ENCODE assay signal across 9 cellular contexts in the genomic region with DNA sequence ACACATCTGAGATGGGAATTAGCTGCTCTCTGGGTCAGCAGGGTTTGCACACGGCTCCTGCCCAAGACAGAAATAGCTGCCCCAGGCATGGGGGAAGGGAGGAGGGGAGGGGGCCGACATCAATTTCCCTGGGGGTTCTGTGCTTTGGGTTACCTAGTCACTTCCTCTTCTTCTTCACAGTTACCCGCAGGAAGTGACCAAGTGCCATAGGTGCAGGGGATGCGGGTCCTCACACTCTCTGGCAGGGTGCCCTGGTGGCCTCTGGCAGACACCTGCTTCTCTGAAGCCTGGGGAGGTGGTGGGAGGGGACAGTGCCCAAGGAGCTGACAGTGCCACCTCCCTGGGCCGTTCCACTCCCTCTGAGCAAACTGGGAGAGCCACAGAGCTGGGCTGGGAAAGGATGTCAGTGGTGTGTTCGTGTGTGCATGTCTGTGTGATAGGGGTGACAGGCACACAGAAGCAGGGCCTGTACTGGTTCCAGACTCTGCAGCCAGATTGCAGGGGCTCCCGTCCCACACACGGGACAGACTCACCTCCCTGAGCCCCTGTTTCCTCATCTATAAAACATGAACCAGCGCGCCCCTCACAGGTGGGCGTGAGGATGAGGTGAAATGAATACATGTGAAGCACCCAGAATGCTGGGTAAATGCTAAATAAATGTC. TPM values are rescaled to one million over a fixed set of nuclear protein-coding genes. Genes with fewer than 3 reads are reported as not detected.
DNase-seq lines count a peak whose midpoint lies in the region; ATAC-seq, FAIRE-seq and TF ChIP-seq lines count a peak whose summit lies in the region.
"Had no signal": no experiment of that assay in that cellular context is flagged by ENCODE, and none has a peak within 500 bp of the region (broad histone marks: within the 10 kb centered on the region; RNA-seq: fewer than 3 reads in every experiment).

No MANE protein-coding gene starts in this region.

- no peaks in the 10 kb centered on the region for H4K20me1 ChIP-seq in SU-DHL-6 (ENCODE audit: low read depth, low read length)

- no peak overlapping the region for H3K4me3 ChIP-seq in SU-DHL-6 (ENCODE audit: insufficient read depth, low read length, poor library complexity, severe bottlenecking)

- peak overlapping the region; percentile 30 for H2AFZ ChIP-seq in SU-DHL-6 (ENCODE audit: low read depth, low read length, severe bottlenecking)

- no peak for TF ChIP-seq POLR2A in GM12891 (IDR thresholded peaks at IDR 0.05; ENCODE audit: low read depth, low read length)

- H3K36me3 ChIP-seq in SU-DHL-6 (ENCODE audit: low read length): no peaks in the 10 kb centered on the region

- H3K9me3 ChIP-seq in SU-DHL-6 (ENCODE audit: insufficient read depth, low read length): no peaks in the 10 kb centered on the region

- 0 out of 2 replicates have a peak, but pooled peaks cover 7% of the 10 kb centered on the region for H3F3A ChIP-seq in SU-DHL-6 (ENCODE audit: insufficient read depth)

- FAIRE-seq in GM12891 (lab: Jason Lieb, UNC): peak; percentile 90
- FAIRE-seq: endothelial cell of umbilical vein had no signal

- H3K79me2 ChIP-seq in SU-DHL-6 (ENCODE audit: insufficient read depth, low read length): no peaks in the 10 kb centered on the region

- H3K9ac ChIP-seq in SU-DHL-6 (ENCODE audit: low read length): peak overlapping the region; percentile 13; the same call in 1 of the 2 replicates

- TF ChIP-seq CTCF in SU-DHL-6 (IDR thresholded peaks at IDR 0.05; ENCODE audit: insufficient read depth, low read length, poor library complexity, severe bottlenecking): peak; percentile 20

- peak overlapping the region; percentile 54 for H3K27ac ChIP-seq in SU-DHL-6 (ENCODE audit: low read depth, low read length)

- DNase-seq in GM12891 (ENCODE audit: insufficient read length, low spot score): peak; percentile 61
- peak in 1 of 2 donors; percentile 35 for DNase-seq in left colon
- no peak for DNase-seq in LoVo (ENCODE audit: low spot score)
- no peak for DNase-seq in RKO (ENCODE audit: low spot score)
- no peak for DNase-seq in MV-4-11 (lab: John Stamatoyannopoulos, UW)

- H3K27me3 ChIP-seq in SU-DHL-6 (ENCODE audit: low read length): no peaks in the 10 kb centered on the region

- H3K9me2 ChIP-seq in SU-DHL-6 (replicated peaks; ENCODE audit: insufficient read depth, low read length): no peaks in the 10 kb centered on the region

- H3K4me2 ChIP-seq in SU-DHL-6 (ENCODE audit: low read depth, low read length, poor library complexity, severe bottlenecking): peak overlapping the region; percentile 28

- intact Hi-C loops in left colon (cut with DNase I, micrococcal nuclease): no loop called here

- ATAC-seq in GM21576 (IDR thresholded peaks at IDR 0.05; ENCODE audit: unreplicated experiment) (peak; percentile 54), left colon (peak; percentile 16), HG03520 (IDR thresholded peaks at IDR 0.05; ENCODE audit: unreplicated experiment) (no peak)

TF ChIP-seq in GM12891, 5 proteins besides CTCF, POLR2A, EP300 and RAD21:
- peak; percentile 85 for TF ChIP-seq SPI1 (IDR thresholded peaks at IDR 0.05; ENCODE audit: low read depth, low read length)
- TF ChIP-seq POLR2AphosphoS5 (IDR thresholded peaks at IDR 0.05; ENCODE audit: low read depth, low read length): no peak

RNA-seq across cellular contexts. Expression of gene SCN4A, which starts 18.2 kb away (rescaled TPM):
- polyA plus RNA-seq in GM12891 (2012; ENCODE audit: low read depth, missing spikeins): 0.19 TPM
- under 1 TPM in 1 of 2 donors, not detected in 1; 0.20 TPM for total RNA-seq in left colon

RNA-seq across cellular contexts. Expression of gene CD79B, which starts 22.4 kb away (rescaled TPM):
- polyA plus RNA-seq in GM12891 (2012; ENCODE audit: low read depth, missing spikeins): 62.7 TPM
- total RNA-seq in left colon: 1 to 10 TPM; 2.0 to 4.0 TPM

RNA-seq across cellular contexts. Expression of gene GH1, which starts 35.9 kb away (rescaled TPM):
- 0.17 TPM for polyA plus RNA-seq in GM12891 (2012; ENCODE audit: low read depth, missing spikeins)
- total RNA-seq in left colon: not detected
- total RNA-seq: endothelial cell of umbilical vein had no signal
- polyA plus RNA-seq: endothelial cell of umbilical vein had no signal

RNA-seq across cellular contexts. Expression of gene CSHL1, which starts 43.5 kb away (rescaled TPM):
- not detected for polyA plus RNA-seq in GM12891 (2012; ENCODE audit: low read depth, missing spikeins)
- total RNA-seq in left colon: not detected
- total RNA-seq: endothelial cell of umbilical vein had no signal
- polyA plus RNA-seq: endothelial cell of umbilical vein had no signal

RNA-seq across cellular contexts. Expression of gene PRR29, which starts 43.6 kb away (rescaled TPM):
- 0.64 TPM for polyA plus RNA-seq in GM12891 (2012; ENCODE audit: low read depth, missing spikeins)
- total RNA-seq in left colon: under 1 TPM in 1 of 2 donors, not detected in 1; 0.22 TPM
